8 cellular contexts compared by ENCODE assay signal in the genomic region with DNA sequence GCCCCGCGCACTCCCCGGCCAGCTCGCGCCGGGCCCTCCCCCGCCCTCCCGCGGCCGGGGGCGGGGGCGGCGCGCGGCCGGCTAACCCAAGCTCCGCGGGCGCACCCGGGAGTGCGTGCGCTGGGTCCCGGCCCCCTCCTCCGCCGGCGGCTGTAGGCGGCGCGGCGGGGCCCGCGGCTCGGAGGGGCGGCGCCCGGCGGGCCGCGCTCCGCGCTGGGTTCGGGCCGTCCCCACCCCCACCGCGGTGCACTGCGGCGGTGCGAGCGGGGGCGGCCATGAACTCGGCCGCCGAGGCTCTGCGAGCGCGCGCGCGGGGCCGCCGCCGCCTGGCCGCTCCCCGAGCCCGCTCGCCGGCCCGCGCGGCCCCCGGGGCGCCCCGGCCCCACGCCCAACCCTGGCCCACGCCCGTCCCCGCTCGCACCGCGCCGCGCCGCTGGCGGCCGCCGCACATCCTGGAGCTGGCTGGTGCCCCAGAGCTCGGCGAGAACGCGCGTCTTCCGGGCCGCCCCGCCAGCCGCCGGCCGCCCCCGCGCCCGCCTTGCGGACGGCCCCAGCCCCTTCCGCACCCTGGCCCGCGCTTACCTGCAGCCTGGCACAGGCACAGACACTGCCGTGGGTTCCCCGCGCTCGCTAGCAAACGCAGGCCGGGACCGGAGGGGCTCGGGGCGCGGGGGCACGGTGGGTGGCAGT. TPM values are rescaled to one million over a fixed set of nuclear protein-coding genes. Genes with fewer than 3 reads are reported as not detected.
A peak's percentile ranks its signal among the peaks of the same experiment; 100 is the strongest.
DNase-seq lines count a peak whose midpoint lies in the region; ATAC-seq and TF ChIP-seq lines count a peak whose summit lies in the region.

A gene with protein sequence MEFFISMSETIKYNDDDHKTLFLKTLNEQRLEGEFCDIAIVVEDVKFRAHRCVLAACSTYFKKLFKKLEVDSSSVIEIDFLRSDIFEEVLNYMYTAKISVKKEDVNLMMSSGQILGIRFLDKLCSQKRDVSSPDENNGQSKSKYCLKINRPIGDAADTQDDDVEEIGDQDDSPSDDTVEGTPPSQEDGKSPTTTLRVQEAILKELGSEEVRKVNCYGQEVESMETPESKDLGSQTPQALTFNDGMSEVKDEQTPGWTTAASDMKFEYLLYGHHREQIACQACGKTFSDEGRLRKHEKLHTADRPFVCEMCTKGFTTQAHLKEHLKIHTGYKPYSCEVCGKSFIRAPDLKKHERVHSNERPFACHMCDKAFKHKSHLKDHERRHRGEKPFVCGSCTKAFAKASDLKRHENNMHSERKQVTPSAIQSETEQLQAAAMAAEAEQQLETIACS (minus strand): TSS at position 496 of the 690 bp plus-strand sequence. CDS start 2,480 bp downstream, outside the sequence.

- peak; percentile 18 for ATAC-seq in GM21447 (IDR thresholded peaks at IDR 0.05; ENCODE audit: unreplicated experiment)

- peak within 1 kb of the TSS; percentile 73 for H3K4me3 ChIP-seq in retinal pigment epithelial cell (ENCODE audit: low read length)

- TF ChIP-seq CTCF in retinal pigment epithelial cell (conservative IDR thresholded peaks at IDR 0.05; ENCODE audit: low read depth, low read length), result no peak

- DNase-seq in Daoy (ENCODE audit: low read depth) (peak; percentile 45), HuH-7.5 (ENCODE audit: low spot score) (peak; percentile 88), T-helper 22 cell (ENCODE audit: low read depth) (peak; percentile 59), astrocyte of the hippocampus (ENCODE audit: low read depth, low spot score) (peak; percentile 89), hippocampal formation (lab: John Stamatoyannopoulos, UW) (peak; percentile 54 to 64), retinal pigment epithelial cell (ENCODE audit: low read depth) (no peak), OCI-M2 (lab: John Stamatoyannopoulos, UW; ENCODE audit: unreplicated experiment) (no peak)

RNA-seq across cellular contexts. Expression of the gene that starts here (rescaled TPM):
- total RNA-seq in Daoy (2014; rRNA removed; shearing (Covaris generic)), result 10.4 and 13.8 TPM in 2 replicates

Comparison
In these comparisons a context has a peak if more than half of its experiments do, and no peak if none do; other contexts are left out.
1. DNase-seq: peak in Daoy (single experiment), HuH-7.5 (single experiment), T-helper 22 cell (single experiment), astrocyte of the hippocampus (single experiment) and hippocampal formation (2 of 2); none in retinal pigment epithelial cell (single experiment) and OCI-M2 (single experiment).